21 cellular contexts compared by ENCODE assay signal in the genomic region with DNA sequence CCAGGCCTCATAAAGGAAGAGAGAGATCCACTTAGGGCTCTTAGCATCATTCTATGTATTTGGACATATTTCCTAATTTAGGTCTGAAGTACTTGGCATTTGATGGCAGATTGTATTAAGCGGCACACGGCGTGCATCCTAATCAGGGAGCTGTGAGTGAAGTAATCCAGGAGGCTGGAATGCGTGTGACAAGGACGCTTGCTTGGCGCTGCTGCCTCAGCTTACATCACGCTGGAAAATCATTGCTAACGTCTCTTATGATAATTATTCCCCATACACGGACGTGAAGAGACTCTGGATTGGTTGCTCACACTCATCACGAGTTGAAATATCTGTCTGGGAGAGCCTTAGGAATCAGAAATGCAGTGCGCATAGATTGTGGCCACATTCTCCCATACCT.
A peak's percentile ranks its signal among the peaks of the same experiment; 100 is the strongest.
DNase-seq lines count a peak whose midpoint lies in the region; ATAC-seq, FAIRE-seq and TF ChIP-seq lines count a peak whose summit lies in the region.
"Had no signal": no experiment of that assay in that cellular context is flagged by ENCODE, and none has a peak within 500 bp of the region (broad histone marks: within the 10 kb centered on the region; RNA-seq: fewer than 3 reads in every experiment).

No MANE protein-coding gene starts in this region.

- peak; percentile 81 to 84 for ATAC-seq in left cardiac atrium

- no peak overlapping the region for H3K4me2 ChIP-seq in neural cell (ENCODE audit: low read length)

- H3K4me3 ChIP-seq in fibroblast of pulmonary artery (replicated peaks; ENCODE audit: low read depth, low read length) = no peak overlapping the region
- peak overlapping the region; percentile 30 for H3K4me3 ChIP-seq in neural cell (ENCODE audit: low read length)

- no peaks in the 10 kb centered on the region for H3F3A ChIP-seq in neural cell (ENCODE audit: insufficient read depth, low read length, poor library complexity, severe bottlenecking)

- no peak overlapping the region for H2AFZ ChIP-seq in neural cell (ENCODE audit: low read depth, low read length)

- DNase-seq in Ammon's horn (ENCODE audit: low spot score) (peak; percentile 62), fibroblast of pulmonary artery (ENCODE audit: low read depth) (peak; percentile 74), left cardiac atrium (peak; percentile 64), GF-D8 (lab: John Stamatoyannopoulos, UW) (no peak), HTR-8/SVneo (ENCODE audit: insufficient read length, low spot score) (no peak), GM19238 (ENCODE audit: insufficient read length, low spot score) (no peak)
- DNase-seq: DMS53, GDM1, NCI-H1105, NCI-H1694, NCI-H2081 treated with DMSO at 0.1 percent for 48 hours, NCI-H446, NCI-H526 treated with DMSO at 0.1 percent for 48 hours, OCI-M1, SHP77 had no signal

- H3K79me2 ChIP-seq in neural cell (replicated peaks; ENCODE audit: insufficient read depth, low read length) = no peaks in the 10 kb centered on the region

- FAIRE-seq in HTR-8/SVneo (lab: Jason Lieb, UNC) = no peak
- FAIRE-seq: A204.1, D721Med, GM19239, RCC 7860 had no signal

- peak overlapping the region; percentile 76 for H3K27ac ChIP-seq in neural cell (ENCODE audit: low read length)

- H3K9me2 ChIP-seq in neural cell (ENCODE audit: insufficient read depth, low read length) = no peaks in the 10 kb centered on the region

- no peaks in the 10 kb centered on the region for H3K36me3 ChIP-seq in neural cell (ENCODE audit: insufficient read depth, low read length)

- TF ChIP-seq CTCF in fibroblast of pulmonary artery (IDR thresholded peaks at IDR 0.05; ENCODE audit: low read length, missing control alignments) (no peak), neural cell (IDR thresholded peaks at IDR 0.05; ENCODE audit: poor library complexity, severe bottlenecking) (no peak)

- no peaks in the 10 kb centered on the region for H3K27me3 ChIP-seq in neural cell (ENCODE audit: insufficient read depth, low read depth, low read length)
- H3K27me3 ChIP-seq: BE2C had no signal

- peak; percentile 51 for TF ChIP-seq EP300 in neural cell (conservative IDR thresholded peaks at IDR 0.05; ENCODE audit: poor library complexity, severe bottlenecking)

- intact Hi-C loops in left cardiac atrium (cut with DNase I) = no loop called here

- no peak for TF ChIP-seq RAD21 in neural cell (conservative IDR thresholded peaks at IDR 0.05)

- no peaks in the 10 kb centered on the region for H3K9me3 ChIP-seq in neural cell (ENCODE audit: low read length)
- H3K9me3 ChIP-seq: BE2C had no signal

- no peaks in the 10 kb centered on the region for H4K20me1 ChIP-seq in neural cell (ENCODE audit: insufficient read depth)

- peak overlapping the region; percentile 51 for H3K9ac ChIP-seq in neural cell (ENCODE audit: low read length)

TF ChIP-seq in neural cell, 6 proteins besides CTCF, POLR2A, EP300 and RAD21:
- TF ChIP-seq POLR2AphosphoS5 (IDR thresholded peaks at IDR 0.05) (peak; percentile 51), MXI1 (conservative IDR thresholded peaks at IDR 0.05; ENCODE audit: poor library complexity, severe bottlenecking) (no peak), TAF1 (IDR thresholded peaks at IDR 0.05; ENCODE audit: low read depth) (no peak), EZH2 (IDR thresholded peaks at IDR 0.05; ENCODE audit: borderline replicate concordance, insufficient read depth, low read length, poor library complexity, severe bottlenecking) (no peak), SMC3 (conservative IDR thresholded peaks at IDR 0.05; ENCODE audit: poor library complexity) (no peak)
- TF ChIP-seq, protein P1, sequence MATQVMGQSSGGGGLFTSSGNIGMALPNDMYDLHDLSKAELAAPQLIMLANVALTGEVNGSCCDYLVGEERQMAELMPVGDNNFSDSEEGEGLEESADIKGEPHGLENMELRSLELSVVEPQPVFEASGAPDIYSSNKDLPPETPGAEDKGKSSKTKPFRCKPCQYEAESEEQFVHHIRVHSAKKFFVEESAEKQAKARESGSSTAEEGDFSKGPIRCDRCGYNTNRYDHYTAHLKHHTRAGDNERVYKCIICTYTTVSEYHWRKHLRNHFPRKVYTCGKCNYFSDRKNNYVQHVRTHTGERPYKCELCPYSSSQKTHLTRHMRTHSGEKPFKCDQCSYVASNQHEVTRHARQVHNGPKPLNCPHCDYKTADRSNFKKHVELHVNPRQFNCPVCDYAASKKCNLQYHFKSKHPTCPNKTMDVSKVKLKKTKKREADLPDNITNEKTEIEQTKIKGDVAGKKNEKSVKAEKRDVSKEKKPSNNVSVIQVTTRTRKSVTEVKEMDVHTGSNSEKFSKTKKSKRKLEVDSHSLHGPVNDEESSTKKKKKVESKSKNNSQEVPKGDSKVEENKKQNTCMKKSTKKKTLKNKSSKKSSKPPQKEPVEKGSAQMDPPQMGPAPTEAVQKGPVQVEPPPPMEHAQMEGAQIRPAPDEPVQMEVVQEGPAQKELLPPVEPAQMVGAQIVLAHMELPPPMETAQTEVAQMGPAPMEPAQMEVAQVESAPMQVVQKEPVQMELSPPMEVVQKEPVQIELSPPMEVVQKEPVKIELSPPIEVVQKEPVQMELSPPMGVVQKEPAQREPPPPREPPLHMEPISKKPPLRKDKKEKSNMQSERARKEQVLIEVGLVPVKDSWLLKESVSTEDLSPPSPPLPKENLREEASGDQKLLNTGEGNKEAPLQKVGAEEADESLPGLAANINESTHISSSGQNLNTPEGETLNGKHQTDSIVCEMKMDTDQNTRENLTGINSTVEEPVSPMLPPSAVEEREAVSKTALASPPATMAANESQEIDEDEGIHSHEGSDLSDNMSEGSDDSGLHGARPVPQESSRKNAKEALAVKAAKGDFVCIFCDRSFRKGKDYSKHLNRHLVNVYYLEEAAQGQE (IDR thresholded peaks at IDR 0.05; ENCODE audit: borderline replicate concordance) = peak; percentile 64

Comparison
In these comparisons a context has a peak if more than half of its experiments do, and no peak if none do; other contexts are left out.
1. DNase-seq: peak in Ammon's horn (single experiment), fibroblast of pulmonary artery (single experiment) and left cardiac atrium (single experiment); none in GF-D8 (single experiment), HTR-8/SVneo (single experiment) and GM19238 (single experiment).